Comparison of ENCODE assay signal across 8 cellular contexts in genomic region chr9:92706218-92706940, GRCh38. TPM values are rescaled to one million over a fixed set of nuclear protein-coding genes. Genes with fewer than 3 reads are reported as not detected.
DNase-seq lines count a peak whose midpoint lies in the region; ATAC-seq, FAIRE-seq and TF ChIP-seq lines count a peak whose summit lies in the region.

No MANE protein-coding gene starts in this region.

- intact Hi-C loops in Right ventricle myocardium inferior (cut with DNase I) (no loop called here), cardiac septum (cut with DNase I) (no loop called here), kidney (cut with DNase I) (no loop called here), vagina (cut with DNase I) (no loop called here)

- H3K9me3 ChIP-seq in kidney (ENCODE audit: control insufficient read depth in 1 of 2, low read length in 2 of 2), result no peaks in the 10 kb centered on the region
- no peaks in the 10 kb centered on the region for H3K9me3 ChIP-seq in vagina

- DNase-seq in Right ventricle myocardium inferior (ENCODE audit: missing footprints), result no peak
- no peak for DNase-seq in cardiac septum (ENCODE audit: low spot score)
- no peak for DNase-seq in LNCaP clone FGC (ENCODE audit: low read depth)
- peak; percentile 61 for DNase-seq in activated naive CD4-positive, alpha-beta T cell treated with anti-CD3 and anti-CD28 coated beads, Interleukin-2, amount 10 ng/mL, durations not matched to agents 7 days and 5 days
- no peak for DNase-seq in kidney
- DNase-seq in vagina (ENCODE audit: extremely low spot score in 2 of 2), result no peak
- no peak for DNase-seq in T1000 (lab: John Stamatoyannopoulos, UW)
- DNase-seq in GOT3 (lab: John Stamatoyannopoulos, UW), result no peak

- CTCF ChIA-PET in activated naive CD4-positive, alpha-beta T cell treated with anti-CD3 and anti-CD28 coated beads, Interleukin-2, amount 10 ng/mL, durations not matched to agents 7 days and 5 days (lab: Charles Lee), result interaction anchor here (0.6 to 2.1 kb wide), 4 partner anchors 10 to 566 kb away, joined by 3 to 8 read pairs (median 6); no protein-coding TSS in a partner anchor

- TF ChIP-seq CTCF in LNCaP clone FGC (IDR thresholded peaks at IDR 0.05; ENCODE audit: control insufficient read depth, extremely low read depth, insufficient read depth) (peak; percentile 59), kidney (IDR thresholded peaks at IDR 0.05; ENCODE audit: borderline replicate concordance, extremely low read depth, insufficient read depth) (peak; percentile 27), vagina (IDR thresholded peaks at IDR 0.05) (no peak)

- peaks cover 28% of the 10 kb centered on the region for H3K4me1 Mint-ChIP-seq in activated naive CD4-positive, alpha-beta T cell treated with anti-CD3 and anti-CD28 coated beads, Interleukin-2, amount 10 ng/mL, durations not matched to agents 7 days and 5 days

- H3K36me3 ChIP-seq in kidney (ENCODE audit: control insufficient read depth in 1 of 2, insufficient read depth in 2 of 2, low read length in 2 of 2) (peaks cover 14 to 16% of the 10 kb centered on the region in 2 donors), vagina (no peaks in the 10 kb centered on the region)

- H3K4me3 ChIP-seq in LNCaP clone FGC (ENCODE audit: low read depth, low read length) (no peak overlapping the region), kidney (ENCODE audit: low read length in 2 of 2) (no peak overlapping the region), vagina (no peak overlapping the region)

- no peak overlapping the region for H3K27ac ChIP-seq in kidney (ENCODE audit: low read depth in 2 of 2, low read length in 2 of 2)
- peak overlapping the region; percentile 66 for H3K27ac ChIP-seq in vagina

- no peaks in the 10 kb centered on the region for H3K27me3 Mint-ChIP-seq in activated naive CD4-positive, alpha-beta T cell treated with anti-CD3 and anti-CD28 coated beads, Interleukin-2, amount 10 ng/mL, durations not matched to agents 7 days and 5 days

- no peak for FAIRE-seq in kidney (lab: Jason Lieb, UNC)

- H3K27me3 ChIP-seq in vagina, result no peaks in the 10 kb centered on the region

- no peak overlapping the region for H3K4me3 Mint-ChIP-seq in activated naive CD4-positive, alpha-beta T cell treated with anti-CD3 and anti-CD28 coated beads, Interleukin-2, amount 10 ng/mL, durations not matched to agents 7 days and 5 days

- no peak for TF ChIP-seq POLR2A in vagina (IDR thresholded peaks at IDR 0.05)

- peak; percentile 28 for ATAC-seq in Right ventricle myocardium inferior

- peaks cover 24% of the 10 kb centered on the region for H3K36me3 Mint-ChIP-seq in activated naive CD4-positive, alpha-beta T cell treated with anti-CD3 and anti-CD28 coated beads, Interleukin-2, amount 10 ng/mL, durations not matched to agents 7 days and 5 days

- H3K9me3 Mint-ChIP-seq in activated naive CD4-positive, alpha-beta T cell treated with anti-CD3 and anti-CD28 coated beads, Interleukin-2, amount 10 ng/mL, durations not matched to agents 7 days and 5 days, result no peaks in the 10 kb centered on the region

- H3K9ac ChIP-seq in kidney (ENCODE audit: low read length in 2 of 2), result no peak overlapping the region

- H3K4me1 ChIP-seq in kidney (ENCODE audit: control insufficient read depth in 1 of 2, insufficient read depth in 1 of 2, low read depth in 1 of 2, low read length in 2 of 2) (no peaks in the 10 kb centered on the region), vagina (peaks cover 10% of the 10 kb centered on the region)

- H3K27ac Mint-ChIP-seq in activated naive CD4-positive, alpha-beta T cell treated with anti-CD3 and anti-CD28 coated beads, Interleukin-2, amount 10 ng/mL, durations not matched to agents 7 days and 5 days, result peak overlapping the region; percentile 78

RNA-seq across cellular contexts. Expression of gene IPPK, which starts 36.4 kb away (rescaled TPM):
- total RNA-seq in Right ventricle myocardium inferior (5.9 TPM), cardiac septum (13.1 TPM), kidney (7.3 TPM), vagina (39.5 TPM)
- 10.2 TPM for polyA plus RNA-seq in kidney (ENCODE audit: insufficient read depth, low read depth, low replicate concordance)

RNA-seq across cellular contexts. Expression of gene BICD2, which starts 58.3 kb away (rescaled TPM):
- total RNA-seq in Right ventricle myocardium inferior (33.8 TPM), cardiac septum (39.5 TPM), kidney (25.2 TPM), vagina (82.7 TPM)
- polyA plus RNA-seq in kidney (ENCODE audit: insufficient read depth, low read depth, low replicate concordance), result 10.0 TPM

Comparison
In these comparisons a context has a peak if more than half of its experiments do, and no peak if none do; other contexts are left out.
1. CTCF ChIP-seq: peak in LNCaP clone FGC (single experiment) and kidney (single experiment); none in vagina (0 of 3).